In genomic region chr1:162984699-162985098, GRCh38 we compare ENCODE assay signal across 20 cellular contexts.
A peak's percentile ranks its signal among the peaks of the same experiment; 100 is the strongest.
DNase-seq lines count a peak whose midpoint lies in the region; ATAC-seq and TF ChIP-seq lines count a peak whose summit lies in the region.
"Had no signal": no experiment of that assay in that cellular context is flagged by ENCODE, and none has a peak within 500 bp of the region (broad histone marks: within the 10 kb centered on the region; RNA-seq: fewer than 3 reads in every experiment).

No MANE protein-coding gene starts in this region.

- H4K8ac ChIP-seq in trophoblast cell (ENCODE audit: low read depth, low read length): no peak overlapping the region

- H3K4me2 ChIP-seq in trophoblast cell (ENCODE audit: low read length): no peak overlapping the region

- no peak overlapping the region for H3K23ac ChIP-seq in trophoblast cell (ENCODE audit: low read length)

- TF ChIP-seq CTCF in AG10803 (conservative IDR thresholded peaks at IDR 0.05; ENCODE audit: low read length) (no peak), choroid plexus epithelial cell (conservative IDR thresholded peaks at IDR 0.05; ENCODE audit: low read depth, low read length) (no peak), omental fat pad (IDR thresholded peaks at IDR 0.05) (no peak)

- H3K18ac ChIP-seq in trophoblast cell (ENCODE audit: low read length): no peak overlapping the region

- H2AFZ ChIP-seq in trophoblast cell (ENCODE audit: insufficient read depth, low read length, poor library complexity): no peak overlapping the region

- no peak overlapping the region for H2BK120ac ChIP-seq in trophoblast cell (ENCODE audit: insufficient read depth, low read length, poor library complexity)

- H4K12ac ChIP-seq in trophoblast cell (ENCODE audit: low read depth, low read length): no peak overlapping the region

- H3K4me3 ChIP-seq in AG10803 (ENCODE audit: low read length) (no peak overlapping the region), MG63 (no peak overlapping the region), choroid plexus epithelial cell (ENCODE audit: low read depth, low read length) (no peak overlapping the region), trophoblast cell (ENCODE audit: low read depth, low read length) (no peak overlapping the region)

- H3K4me1 ChIP-seq in trophoblast cell (ENCODE audit: control insufficient read depth in 1 of 2, insufficient read depth in 2 of 2, low read length in 2 of 2): no peaks in the 10 kb centered on the region

- H3K27ac ChIP-seq in trophoblast cell (ENCODE audit: low read depth, low read length): no peak overlapping the region

- peak; percentile 29 for DNase-seq in AG10803 (ENCODE audit: low read depth)
- peak; percentile 5 for DNase-seq in MG63
- DNase-seq in choroid plexus epithelial cell (ENCODE audit: low read depth): peak; percentile 76
- peak; percentile 83 for DNase-seq in glomerular endothelial cell (ENCODE audit: extremely low read depth, low read depth, low spot score)
- no peak for DNase-seq in AG20443 (ENCODE audit: low spot score)
- no peak for DNase-seq in trophoblast cell
- no peak for DNase-seq in omental fat pad (ENCODE audit: low spot score)
- DNase-seq: activated CD4-positive, alpha-beta T cell treated with anti-CD3 and anti-CD28 coated beads, Interleukin-2, amount 50 U/mL, for 48 hours; activated gamma-delta T cell treated with Interleukin-2 at 50 U/mL for 16 hours; amniotic stem cell; CD4-positive, alpha-beta memory T cell; cerebellar nuclear complex; effector memory CD4-positive, alpha-beta T cell; left cardiac atrium; NCI-H1436 treated with DMSO at 0.1 percent for 48 hours; NCI-H774; stimulated activated CD4-positive, alpha-beta T cell treated with anti-CD3 and anti-CD28 coated beads, Interleukin-12 subunit alpha, Interleukin-12 subunit beta, amount 100 ng/mL, for 4 hours; substantia nigra had no signal

- H4K91ac ChIP-seq in trophoblast cell (ENCODE audit: low read depth, low read length): no peak overlapping the region

- H3K9ac ChIP-seq in trophoblast cell (ENCODE audit: low read length): no peak overlapping the region

- H3K4ac ChIP-seq in trophoblast cell (ENCODE audit: low read depth, low read length): no peak overlapping the region

- H3K14ac ChIP-seq in trophoblast cell (ENCODE audit: low read length): no peak overlapping the region

- no peak overlapping the region for H2BK5ac ChIP-seq in trophoblast cell (ENCODE audit: low read depth, low read length, poor library complexity)

- H3K79me1 ChIP-seq in trophoblast cell (ENCODE audit: low read length): no peaks in the 10 kb centered on the region

- no peak for ATAC-seq in GM21619 (IDR thresholded peaks at IDR 0.05; ENCODE audit: unreplicated experiment)
- no peak for ATAC-seq in omental fat pad (ENCODE audit: low FRiP score)
- ATAC-seq: left cardiac atrium, WTC11 had no signal

- no peak overlapping the region for H2BK12ac ChIP-seq in trophoblast cell (ENCODE audit: low read length)

- no peaks in the 10 kb centered on the region for H3K9me3 ChIP-seq in MG63
- H3K9me3 ChIP-seq in trophoblast cell (ENCODE audit: insufficient read depth, low read depth, low read length): no peaks in the 10 kb centered on the region

- H3K27me3 ChIP-seq in MG63 (no peaks in the 10 kb centered on the region), trophoblast cell (ENCODE audit: insufficient read depth, low read length) (no peaks in the 10 kb centered on the region)

- no peaks in the 10 kb centered on the region for H3K79me2 ChIP-seq in trophoblast cell (ENCODE audit: control insufficient read depth, insufficient read depth, low read length, poor library complexity)

- no peak overlapping the region for H2AK5ac ChIP-seq in trophoblast cell (ENCODE audit: low read length)

- no CpG with 5 or more reads among the region's 2 CpGs for WGBS in trophoblast cell (ENCODE audit: extremely low coverage, insufficient coverage, insufficient read length)

- H3K36me3 ChIP-seq in MG63 (no peaks in the 10 kb centered on the region), trophoblast cell (ENCODE audit: control insufficient read depth in 1 of 2, insufficient read depth in 2 of 2, low read length in 2 of 2) (no peaks in the 10 kb centered on the region)

Comparison
In these comparisons a context has a peak if more than half of its experiments do, and no peak if none do; other contexts are left out.
1. DNase-seq: peak in AG10803 (single experiment), MG63 (single experiment), choroid plexus epithelial cell (single experiment) and glomerular endothelial cell (single experiment); none in AG20443 (single experiment), trophoblast cell (0 of 2) and omental fat pad (single experiment).